ENCODE assay signal across 8 cellular contexts in the genomic region with DNA sequence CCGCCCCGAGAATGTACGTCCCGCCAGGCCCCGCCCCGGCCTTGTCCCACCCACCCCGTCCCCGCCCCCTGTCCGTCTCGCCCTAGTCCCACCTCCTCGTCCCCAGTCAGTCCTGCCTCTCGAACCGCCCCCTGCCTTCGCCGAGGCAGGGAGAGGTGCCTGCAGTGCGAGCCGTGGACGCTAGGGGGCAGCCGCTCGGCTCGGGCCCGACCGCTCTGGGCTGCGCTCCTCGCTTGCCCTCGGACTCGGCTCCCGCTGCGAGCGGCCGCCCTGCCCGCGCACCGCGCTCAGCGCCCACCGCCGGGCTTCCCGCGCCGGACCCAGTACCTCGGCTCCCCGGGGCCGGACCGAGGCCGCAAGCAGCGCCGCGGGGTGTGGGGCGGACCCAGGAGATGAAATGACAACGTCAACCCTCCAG. TPM values are rescaled to one million over a fixed set of nuclear protein-coding genes. Genes with fewer than 3 reads are reported as not detected.
DNase-seq lines count a peak whose midpoint lies in the region; ATAC-seq and TF ChIP-seq lines count a peak whose summit lies in the region.

A gene (plus strand): TSS at position 236 of the 418 bp plus-strand sequence. CDS start 162 bp downstream, at position 398.

- peak within 1 kb of the TSS; percentile 82 for H3K4me3 ChIP-seq in PC-9
- peak within 1 kb of the TSS; percentile 70 to 89 for H3K4me3 ChIP-seq in esophagus (ENCODE audit: low read depth in 1 of 2, low read length in 2 of 2)
- peak within 1 kb of the TSS; percentile 86 to 90 for H3K4me3 ChIP-seq in muscle layer of duodenum (ENCODE audit: low read depth in 1 of 2, low read length in 2 of 2)

- H3K9me3 Mint-ChIP-seq in activated T-cell treated with anti-CD3 and anti-CD28 coated beads, Interleukin-2, amount 50 U/mL, for 24 hours, result no peaks in the 10 kb centered on the region

- DNase-seq in DMS79 (lab: John Stamatoyannopoulos, UW), result peak; percentile 58
- DNase-seq in KBM-7, result peak; percentile 97
- DNase-seq in PC-9, result peak; percentile 81 to 98
- DNase-seq in activated T-cell treated with anti-CD3 and anti-CD28 coated beads, Interleukin-2, amount 50 U/mL, for 24 hours, result peak; percentile 99
- DNase-seq in stimulated activated CD8-positive, alpha-beta memory T cell treated with anti-CD3 and anti-CD28 coated beads, Interleukin-7, amount 100 ng/mL, for 4 hours (ENCODE audit: low read depth in 2 of 2), result peak; percentile 92

- intact Hi-C loops in PC-9 (cut with micrococcal nuclease; ENCODE audit: unreplicated experiment), result loop anchor here (1.0 kb wide), 1 partner anchor 123 kb away; no protein-coding TSS in a partner anchor

- H3K4me2 ChIP-seq in PC-9, result peak within 1 kb of the TSS; percentile 80

- H3K27me3 ChIP-seq in PC-9 (ENCODE audit: insufficient read depth, low read depth), result no peaks in the 10 kb centered on the region
- H3K27me3 ChIP-seq in esophagus (ENCODE audit: control insufficient read depth in 1 of 2, insufficient read depth in 2 of 2, low read length in 2 of 2), result no peaks in the 10 kb centered on the region
- no peaks in the 10 kb centered on the region for H3K27me3 ChIP-seq in muscle layer of duodenum (ENCODE audit: low read depth, low read length)

- H3K9me3 ChIP-seq in PC-9 (ENCODE audit: insufficient read depth, low read depth) (no peaks in the 10 kb centered on the region), esophagus (ENCODE audit: control insufficient read depth in 2 of 2, insufficient read depth in 1 of 2, low read depth in 1 of 2, low read length in 1 of 2) (no peaks in the 10 kb centered on the region), muscle layer of duodenum (ENCODE audit: control insufficient read depth in 1 of 2, low read length in 2 of 2) (no peaks in the 10 kb centered on the region)

- H3K36me3 ChIP-seq in PC-9 (ENCODE audit: low read depth) (peaks cover 6% of the 10 kb centered on the region), esophagus (ENCODE audit: control insufficient read depth in 2 of 2, insufficient read depth in 2 of 2, low read length in 1 of 2) (peaks cover 5 to 13% of the 10 kb centered on the region in 2 donors), muscle layer of duodenum (ENCODE audit: control insufficient read depth in 1 of 2, insufficient read depth in 2 of 2, low read length in 2 of 2) (peaks cover 9% of the 10 kb centered on the region in 2 donors)

- in situ Hi-C loops in KBM-7 (cut with MboI; ENCODE audit: low pct_unique_long_range_greater_than_20kb, low sequenced_read_pairs), result no loop called here

- H3K9me2 ChIP-seq in PC-9 (ENCODE audit: insufficient read depth), result no peaks in the 10 kb centered on the region

- ATAC-seq in GM21717 (IDR thresholded peaks at IDR 0.05; ENCODE audit: unreplicated experiment), result peak; percentile 86

- H3K27ac ChIP-seq in PC-9 (peak within 1 kb of the TSS; percentile 54), esophagus (ENCODE audit: low read depth in 2 of 2, low read length in 1 of 2) (peak within 1 kb of the TSS; percentile 87 to 95), muscle layer of duodenum (ENCODE audit: low read length) (peak within 1 kb of the TSS; percentile 82)

- peaks cover 24% of the 10 kb centered on the region; the same call in 1 of the 2 replicates for H3F3A ChIP-seq in PC-9 (ENCODE audit: insufficient read depth, low read depth)

- TF ChIP-seq CTCF in PC-9 (conservative IDR thresholded peaks at IDR 0.05), result peak; percentile 66

- H2AFZ ChIP-seq in PC-9, result peak within 1 kb of the TSS; percentile 90

- H3K36me3 Mint-ChIP-seq in activated T-cell treated with anti-CD3 and anti-CD28 coated beads, Interleukin-2, amount 50 U/mL, for 24 hours (ENCODE audit: low read depth), result peaks cover 40% of the 10 kb centered on the region

- H3K79me2 ChIP-seq in PC-9 (ENCODE audit: low read depth), result peaks cover 34% of the 10 kb centered on the region

- BruUV-seq in PC-9 (replicated peaks; lab: Mats Ljungman, UMichigan), result no TSS peak

- H3K27ac Mint-ChIP-seq in activated T-cell treated with anti-CD3 and anti-CD28 coated beads, Interleukin-2, amount 50 U/mL, for 24 hours, result peak within 1 kb of the TSS; percentile 97

- H3K27me3 Mint-ChIP-seq in activated T-cell treated with anti-CD3 and anti-CD28 coated beads, Interleukin-2, amount 50 U/mL, for 24 hours, result no peaks in the 10 kb centered on the region

- peak within 1 kb of the TSS; percentile 100 for H3K4me3 Mint-ChIP-seq in activated T-cell treated with anti-CD3 and anti-CD28 coated beads, Interleukin-2, amount 50 U/mL, for 24 hours

- H4K20me1 ChIP-seq in PC-9 (ENCODE audit: insufficient read depth), result peaks cover 16% of the 10 kb centered on the region

- H3K4me1 ChIP-seq in PC-9 (replicated peaks; ENCODE audit: insufficient read depth), result peaks cover 8% of the 10 kb centered on the region
- H3K4me1 ChIP-seq in esophagus (ENCODE audit: control insufficient read depth in 2 of 2, insufficient read depth in 2 of 2, low read length in 1 of 2), result peaks cover 0 to 3% of the 10 kb centered on the region in 2 donors
- peaks cover 0 to 9% of the 10 kb centered on the region in 2 donors for H3K4me1 ChIP-seq in muscle layer of duodenum (ENCODE audit: control insufficient read depth in 1 of 2, insufficient read depth in 2 of 2, low read length in 2 of 2)

- 1% methylated on average over 51 of the region's 51 CpGs for WGBS in esophagus, 2 donors

- POLR2A ChIA-PET in PC-9 (lab: Charles Lee; ENCODE audit: unreplicated experiment), result interaction anchor here (0.6 kb wide), 1 partner anchor 606 kb away, joined by 3 read pairs; no protein-coding TSS in a partner anchor

- peaks cover 31% of the 10 kb centered on the region for H3K4me1 Mint-ChIP-seq in activated T-cell treated with anti-CD3 and anti-CD28 coated beads, Interleukin-2, amount 50 U/mL, for 24 hours (ENCODE audit: low read depth)

- CTCF ChIA-PET in PC-9 (lab: Charles Lee), result no interaction called here

RNA-seq across cellular contexts. Expression of the gene that starts here (rescaled TPM):
- 25.4 and 26.7 TPM in 2 replicates for total RNA-seq in PC-9 (2021)
- polyA plus RNA-seq in esophagus, result 10 to 100 TPM; 24.1 to 24.4 TPM

Comparison
In these comparisons a context has a peak if more than half of its experiments do, and no peak if none do; other contexts are left out.
1. Peak in every context shown above with its lines: DNase-seq, ATAC-seq, H3K4me3 ChIP-seq and H3K27ac ChIP-seq.